Comparison of ENCODE assay signal across 8 cellular contexts in genomic region chr21:38830667-38831525, GRCh38. TPM values are rescaled to one million over a fixed set of nuclear protein-coding genes. Genes with fewer than 3 reads are reported as not detected.
DNase-seq lines count a peak whose midpoint lies in the region; ATAC-seq and TF ChIP-seq lines count a peak whose summit lies in the region.

No MANE protein-coding gene starts in this region.

- dilution Hi-C loops in mammary epithelial cell (cut with HindIII; ENCODE audit: low sequenced_read_pairs), result no loop called here

- no peak overlapping the region for H3K4me3 ChIP-seq in right cardiac atrium (ENCODE audit: low read length)
- H3K4me3 ChIP-seq in mammary epithelial cell (replicated peaks in 1 of 3; ENCODE audit: insufficient read depth in 1 of 3, low read depth in 2 of 3, low read length in 3 of 3), result no peak overlapping the region
- H3K4me3 ChIP-seq in vagina, result no peak overlapping the region

- H3K27ac ChIP-seq in right cardiac atrium (ENCODE audit: low read length) (peak overlapping the region; percentile 52), mammary epithelial cell (ENCODE audit: insufficient read depth, low read depth, low read length) (peak overlapping the region; percentile 41), vagina (peak overlapping the region; percentile 71)

- WGBS in right cardiac atrium, result 93% methylated on average over 2 of the region's 2 CpGs
- 100% methylated on average over 2 of the region's 2 CpGs for WGBS in mammary epithelial cell (ENCODE audit: low coverage, missing lambda C conversion rate)

- H3K4me1 Mint-ChIP-seq in activated T-cell treated with anti-CD3 and anti-CD28 coated beads, Interleukin-2, amount 50 U/mL, for 4 hours (ENCODE audit: low read depth), result peaks cover 17% of the 10 kb centered on the region

- CTCF ChIA-PET in mammary epithelial cell (lab: Charles Lee; ENCODE audit: low non-redundant PET), result no interaction called here

- TF ChIP-seq POLR2A in vagina (IDR thresholded peaks at IDR 0.05), result no peak

- H3K4me2 ChIP-seq in mammary epithelial cell (ENCODE audit: insufficient read depth, low read depth, low read length), result no peak overlapping the region

- H3K79me2 ChIP-seq in mammary epithelial cell (ENCODE audit: insufficient read depth, low read length), result no peaks in the 10 kb centered on the region

- BruUV-seq in mammary epithelial cell (replicated peaks; lab: Mats Ljungman, UMichigan), result TSS peak; percentile 96

- H3K9ac ChIP-seq in mammary epithelial cell (ENCODE audit: insufficient read depth, low read length), result no peak overlapping the region

- no peak for TF ChIP-seq CTCF in mammary epithelial cell (conservative IDR thresholded peaks at IDR 0.05 in 1 of 2, IDR thresholded peaks at IDR 0.05 in 1 of 2; ENCODE audit: extremely low read depth in 1 of 2, insufficient read depth in 1 of 2, low read depth in 1 of 2, low read length in 2 of 2)
- TF ChIP-seq CTCF in vagina (IDR thresholded peaks at IDR 0.05), result no peak

- H3K9me3 ChIP-seq in right cardiac atrium (ENCODE audit: control insufficient read depth, low read length), result no peaks in the 10 kb centered on the region
- H3K9me3 ChIP-seq in mammary epithelial cell (replicated peaks; ENCODE audit: insufficient read depth, low read length), result no peaks in the 10 kb centered on the region
- no peaks in the 10 kb centered on the region for H3K9me3 ChIP-seq in vagina

- H3K36me3 Mint-ChIP-seq in activated T-cell treated with anti-CD3 and anti-CD28 coated beads, Interleukin-2, amount 50 U/mL, for 4 hours (ENCODE audit: insufficient read depth), result no peaks in the 10 kb centered on the region

- H3K4me1 ChIP-seq in right cardiac atrium (ENCODE audit: control insufficient read depth, insufficient read depth, low read length), result peaks cover 3% of the 10 kb centered on the region
- H3K4me1 ChIP-seq in mammary epithelial cell (ENCODE audit: insufficient read depth, low read length), result peaks cover 13% of the 10 kb centered on the region
- H3K4me1 ChIP-seq in vagina, result peaks cover 19% of the 10 kb centered on the region

- no peak for DNase-seq in right cardiac atrium
- no peak for DNase-seq in left ventricle myocardium superior
- DNase-seq in mammary epithelial cell, result no peak
- peak in 1 of 2 donors; percentile 61 for DNase-seq in vagina (ENCODE audit: extremely low spot score in 2 of 2)
- no peak for DNase-seq in NCI-H1105 (lab: John Stamatoyannopoulos, UW)
- no peak for DNase-seq in activated T-cell treated with anti-CD3 and anti-CD28 coated beads, Interleukin-2, amount 50 U/mL, for 4 hours
- DNase-seq in activated gamma-delta T cell treated with Interleukin-2 at 50 U/mL for 16 hours, result no peak

- ATAC-seq in right cardiac atrium (no peak), left ventricle myocardium superior (no peak), HG03108 (IDR thresholded peaks at IDR 0.05; ENCODE audit: unreplicated experiment) (peak; percentile 75)
- ATAC-seq in activated T-cell treated with anti-CD3 and anti-CD28 coated beads, Interleukin-2, amount 50 U/mL, for 4 hours, result no peak

- intact Hi-C loops in right cardiac atrium (cut with DNase I) (no loop called here), left ventricle myocardium superior (cut with micrococcal nuclease) (no loop called here), mammary epithelial cell (cut with micrococcal nuclease) (loop anchor here (1.0 to 5.0 kb wide), 4 partner anchors 22 to 296 kb away; no protein-coding TSS in a partner anchor), vagina (cut with DNase I) (no loop called here)

- peaks cover 8% of the 10 kb centered on the region for H3K9me3 Mint-ChIP-seq in activated T-cell treated with anti-CD3 and anti-CD28 coated beads, Interleukin-2, amount 50 U/mL, for 4 hours

- no peaks in the 10 kb centered on the region for H4K20me1 ChIP-seq in mammary epithelial cell (ENCODE audit: insufficient read depth, low read length)

- H3K4me3 Mint-ChIP-seq in activated T-cell treated with anti-CD3 and anti-CD28 coated beads, Interleukin-2, amount 50 U/mL, for 4 hours, result no peak overlapping the region

- H3K27me3 Mint-ChIP-seq in activated T-cell treated with anti-CD3 and anti-CD28 coated beads, Interleukin-2, amount 50 U/mL, for 4 hours (ENCODE audit: low read depth), result peaks cover 6% of the 10 kb centered on the region

- no peaks in the 10 kb centered on the region for H3K36me3 ChIP-seq in mammary epithelial cell (ENCODE audit: insufficient read depth, low read length)
- H3K36me3 ChIP-seq in vagina, result no peaks in the 10 kb centered on the region

- H3K27me3 ChIP-seq in right cardiac atrium (ENCODE audit: control insufficient read depth, insufficient read depth) (no peaks in the 10 kb centered on the region), mammary epithelial cell (ENCODE audit: insufficient read depth, low read length) (no peaks in the 10 kb centered on the region), vagina (no peaks in the 10 kb centered on the region)

- H2AFZ ChIP-seq in mammary epithelial cell (ENCODE audit: low read depth, low read length), result no peak overlapping the region

- in situ Hi-C loops in mammary epithelial cell (cut with MboI; ENCODE audit: low sequenced_read_pairs in 2 of 2), result no loop called here

RNA-seq across cellular contexts. Expression of gene ETS2, which starts 25.2 kb away (rescaled TPM):
- total RNA-seq in right cardiac atrium (10 to 100 TPM; 40.4 to 76.3 (median 44.8) TPM), left ventricle myocardium superior (43.8 TPM), mammary epithelial cell (10 to 100 TPM; 60.3 to 62.3 TPM), vagina (134 TPM)
- polyA plus RNA-seq in right cardiac atrium (29.7 TPM), mammary epithelial cell (21.9 TPM)
- 27.6 TPM for polyA minus RNA-seq in mammary epithelial cell
- total RNA-seq in activated T-cell treated with anti-CD3 and anti-CD28 coated beads, Interleukin-2, amount 50 U/mL, for 4 hours, result 10 to 100 TPM; 44.2 to 50.4 (median 48.3) TPM
